ENCODE assay signal across 27 cellular contexts in the genomic region with DNA sequence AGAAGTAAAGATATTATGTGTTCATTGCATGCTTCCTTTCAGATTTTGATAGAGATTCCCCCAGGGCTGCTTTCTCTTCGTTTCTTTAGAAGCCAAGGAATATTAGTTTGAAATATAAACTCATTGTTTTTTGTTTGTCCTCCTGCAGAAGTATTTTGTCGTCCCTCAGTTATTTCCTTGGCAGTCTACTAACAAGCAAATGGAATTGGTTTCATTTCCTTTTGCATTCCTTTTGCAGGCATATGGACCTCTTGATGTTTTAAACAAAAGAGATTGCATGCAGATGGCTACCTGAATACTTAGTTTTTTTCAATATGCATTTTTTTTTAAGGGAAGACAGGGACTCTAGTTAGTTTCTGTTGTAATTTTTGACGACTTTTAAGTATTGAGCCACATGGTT.
A peak's percentile ranks its signal among the peaks of the same experiment; 100 is the strongest.
DNase-seq lines count a peak whose midpoint lies in the region; ATAC-seq and TF ChIP-seq lines count a peak whose summit lies in the region.
"Had no signal": no experiment of that assay in that cellular context is flagged by ENCODE, and none has a peak within 500 bp of the region (broad histone marks: within the 10 kb centered on the region; RNA-seq: fewer than 3 reads in every experiment).

No MANE protein-coding gene starts in this region.

- 38% methylated on average over 2 of the region's 3 CpGs for WGBS in HUES64
- WGBS in thyroid gland, 2 donors: 39 to 42% methylated on average over 3 of the region's 3 CpGs

- ATAC-seq in HG02885 (IDR thresholded peaks at IDR 0.05; ENCODE audit: poor library complexity, unreplicated experiment) (no peak), HG03342 (IDR thresholded peaks at IDR 0.05; ENCODE audit: unreplicated experiment) (no peak)
- ATAC-seq: activated naive CD8-positive, alpha-beta T cell treated with anti-CD3 and anti-CD28 coated beads, Interleukin-2, amount 50 U/mL, for 24 hours; activated T-cell treated with anti-CD3 and anti-CD28 coated beads, Interleukin-2, amount 50 U/mL, for 4 hours; left ventricle myocardium superior; psoas muscle; stimulated activated memory B cell treated with anti-CD40 and anti-IgM and Interleukin-4, amounts not matched to agents 10 μg/mL and 1 μg/mL and 100 μg/mL, for 72 hours had no signal

- no peak for TF ChIP-seq CTCF in fibroblast of the aortic adventitia (IDR thresholded peaks at IDR 0.05; ENCODE audit: insufficient read depth, low read length)
- TF ChIP-seq CTCF in thyroid gland (IDR thresholded peaks at IDR 0.05): no peak

- H3K4me3 ChIP-seq in HUES64 (ENCODE audit: low read length) (peak overlapping the region; percentile 26; the same call in 1 of the 2 replicates), fibroblast of the aortic adventitia (ENCODE audit: low read depth, low read length) (no peak overlapping the region), thyroid gland (replicated peaks in 1 of 3) (no peak overlapping the region)
- H3K4me3 ChIP-seq: HAP-1, psoas muscle, upper lobe of left lung had no signal

- peaks cover 30% of the 10 kb centered on the region for H3K36me3 ChIP-seq in HUES64 (ENCODE audit: insufficient read depth, low read length)
- H3K36me3 ChIP-seq in thyroid gland: no peaks in the 10 kb centered on the region
- H3K36me3 ChIP-seq: HAP-1 had no signal

- H3K4me1 ChIP-seq in HUES64 (ENCODE audit: insufficient read depth, low read length) (peaks cover 18% of the 10 kb centered on the region), thyroid gland (no peaks in the 10 kb centered on the region)
- H3K4me1 ChIP-seq: psoas muscle had no signal

- H3K27ac ChIP-seq in HUES64 (ENCODE audit: low read depth, low read length): peak overlapping the region; percentile 68
- no peak overlapping the region for H3K27ac ChIP-seq in thyroid gland
- H3K27ac ChIP-seq: brain microvascular endothelial cell, psoas muscle, WERI-Rb-1 had no signal

- H3K9ac ChIP-seq in HUES64 (ENCODE audit: low read depth, low read length): no peak overlapping the region

- peak; percentile 6 for DNase-seq in astrocyte of the hippocampus (ENCODE audit: low read depth, low spot score)
- DNase-seq in fibroblast of the aortic adventitia (ENCODE audit: low read depth): peak; percentile 27
- DNase-seq in thyroid gland: no peak
- no peak for DNase-seq in C1 segment of cervical spinal cord (lab: John Stamatoyannopoulos, UW)
- DNase-seq: activated CD4-positive, alpha-beta T cell treated with anti-CD3 and anti-CD28 coated beads, Interleukin-2, amount 10 ng/mL, durations not matched to agents 24 days and 14 days; activated naive CD8-positive, alpha-beta T cell treated with anti-CD3 and anti-CD28 coated beads, Interleukin-2, amount 50 U/mL, for 24 hours; activated T-cell treated with anti-CD3 and anti-CD28 coated beads, Interleukin-2, amount 50 U/mL, for 4 hours; brain microvascular endothelial cell; CD4-positive, alpha-beta T cell; effector CD4-positive, alpha-beta T cell; EL; erythroblast; Karpas-422; left ventricle myocardium superior; naive B cell; NCI-H1436; NCI-H2107; psoas muscle; stimulated activated CD4-positive, alpha-beta T cell treated with anti-CD3 and anti-CD28 coated beads, Interleukin-4, amount 100 ng/mL, for 4 hours; substantia nigra; upper lobe of left lung; WERI-Rb-1 had no signal

- H3K27me3 ChIP-seq in HUES64 (ENCODE audit: insufficient read depth, low read length) (no peaks in the 10 kb centered on the region), thyroid gland (no peaks in the 10 kb centered on the region)
- H3K27me3 ChIP-seq: brain microvascular endothelial cell, upper lobe of left lung had no signal

- TF ChIP-seq POLR2A in thyroid gland (IDR thresholded peaks at IDR 0.05): no peak

- intact Hi-C loops in thyroid gland (cut with DNase I): no loop called here

- H3K9me3 ChIP-seq in HUES64 (ENCODE audit: insufficient read depth, low read depth, low read length) (no peaks in the 10 kb centered on the region), thyroid gland (no peaks in the 10 kb centered on the region)
- H3K9me3 ChIP-seq: psoas muscle, upper lobe of left lung had no signal

Comparison
In these comparisons a context has a peak if more than half of its experiments do, and no peak if none do; other contexts are left out.
1. DNase-seq: peak in astrocyte of the hippocampus (single experiment) and fibroblast of the aortic adventitia (single experiment); none in thyroid gland (0 of 2) and C1 segment of cervical spinal cord (0 of 14).